In the genomic region with DNA sequence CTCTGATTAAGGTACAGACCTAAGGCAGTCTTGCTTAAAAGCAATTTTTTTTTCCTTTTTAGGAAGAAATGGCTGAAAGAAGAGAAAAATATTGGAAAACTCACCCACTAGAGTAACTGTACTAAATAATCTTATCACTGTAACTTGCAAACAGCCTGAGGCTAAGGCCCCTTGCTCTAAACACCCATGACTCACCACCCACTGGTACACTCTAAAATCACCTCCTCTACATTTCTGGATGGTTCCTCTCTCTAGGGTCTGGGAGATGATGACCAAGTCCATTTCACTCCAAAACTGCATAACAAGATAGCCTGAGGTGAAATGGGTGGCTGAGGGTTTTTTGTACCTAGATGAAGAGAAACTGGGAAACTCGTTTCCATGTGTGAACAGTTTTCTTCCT, we compare ENCODE assay signal across 25 cellular contexts.
"Had no signal": no experiment of that assay in that cellular context is flagged by ENCODE, and none has a peak within 500 bp of the region (broad histone marks: within the 10 kb centered on the region; RNA-seq: fewer than 3 reads in every experiment).

No MANE protein-coding gene starts in this region.

- H3K27me3 ChIP-seq: brain microvascular endothelial cell had no signal

- ATAC-seq: activated T-cell treated with anti-CD3 and anti-CD28 coated beads, Interleukin-2, amount 50 U/mL, for 4 hours; T-cell had no signal

- H3K4me2 ChIP-seq: KMS-11 had no signal

- H3K4me3 ChIP-seq: SK-N-MC had no signal

- DNase-seq: activated CD4-positive, alpha-beta memory T cell treated with anti-CD3 and anti-CD28 coated beads for 36 hours; activated CD4-positive, alpha-beta T cell treated with anti-CD3 and anti-CD28 coated beads, Interleukin-2, amount 10 ng/mL, durations not matched to agents 7 days and 5 days; activated CD4-positive, CD25-positive, alpha-beta regulatory T cell; activated CD8-positive, alpha-beta memory T cell treated with anti-CD3 and anti-CD28 coated beads for 24 hours; activated gamma-delta T cell; activated naive CD4-positive, alpha-beta T cell treated with anti-CD3 and anti-CD28 coated beads for 36 hours; activated T-cell treated with anti-CD3 and anti-CD28 coated beads, Interleukin-2, amount 50 U/mL, for 4 hours; amygdala; brain microvascular endothelial cell; cerebellar nuclear complex; NCI-H1105 treated with DMSO at 0.1 percent for 48 hours; NCI-H1436 treated with DMSO at 0.1 percent for 48 hours; NCI-H187; NCI-H2081; NCI-H510A treated with DMSO at 0.1 percent for 48 hours; NCI-H69; NK-92 treated with Interleukin-12 subunit alpha and Interleukin-12 subunit beta, amount 100 ng/mL, for 24 hours; OCI-M1; SIG-M5; T-cell; T-helper 2 cell; T1000 had no signal

- H3K27ac ChIP-seq: brain microvascular endothelial cell, KMS-11, SK-N-MC, VCaP had no signal

- H3K9ac ChIP-seq: KMS-11 had no signal

- H3K36me3 ChIP-seq: brain microvascular endothelial cell had no signal
